31 cellular contexts compared by ENCODE assay signal in the genomic region with DNA sequence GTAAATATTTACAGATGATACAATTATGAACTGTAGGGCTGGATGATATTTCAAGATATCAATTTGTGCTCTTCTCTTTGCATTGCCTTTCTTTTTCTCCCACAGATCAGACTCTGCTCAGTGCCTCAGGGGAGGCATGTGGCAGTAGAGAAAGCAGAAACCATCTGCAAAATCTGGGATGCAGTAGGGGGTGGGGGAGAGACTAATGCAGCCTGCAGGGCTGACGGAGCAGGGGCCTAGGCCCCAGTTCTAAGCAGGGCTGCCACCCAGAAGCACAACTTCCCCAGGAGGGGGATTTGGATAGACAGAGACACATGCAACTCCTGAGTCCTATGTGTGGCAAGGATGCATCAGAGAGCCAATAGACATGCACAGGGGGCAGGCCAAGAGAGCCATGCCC.
"Had no signal": no experiment of that assay in that cellular context is flagged by ENCODE, and none has a peak within 500 bp of the region (broad histone marks: within the 10 kb centered on the region; RNA-seq: fewer than 3 reads in every experiment).

No MANE protein-coding gene starts in this region.

- H3K27ac ChIP-seq: adrenal gland, brain microvascular endothelial cell, gastroesophageal sphincter, pancreas, prostate gland, sigmoid colon, thyroid gland, upper lobe of right lung, WERI-Rb-1 had no signal

- H3K9me3 ChIP-seq: adrenal gland, gastroesophageal sphincter, pancreas, prostate gland, sigmoid colon, thyroid gland, upper lobe of right lung had no signal

- H3K4me3 ChIP-seq: adrenal gland, gastroesophageal sphincter, pancreas, prostate gland, sigmoid colon, thyroid gland, upper lobe of right lung had no signal

- ATAC-seq: activated CD4-positive, CD25-positive, alpha-beta regulatory T cell treated with anti-CD3 and anti-CD28 coated beads, Interleukin-2, amount 50 U/mL, for 24 hours; gastroesophageal sphincter; left colon; pancreas; stimulated activated memory B cell treated with anti-CD40 and anti-IgM and Interleukin-4, amounts not matched to agents 10 μg/mL and 1 μg/mL and 100 μg/mL, for 72 hours; stimulated activated naive CD8-positive, alpha-beta T cell treated with anti-CD3 and anti-CD28 coated beads, Interleukin-15, amount 100 ng/mL, for 72 hours; upper lobe of right lung had no signal

- H3K4me1 ChIP-seq: adrenal gland, upper lobe of right lung had no signal

- DNase-seq: activated CD4-positive, alpha-beta T cell treated with anti-CD3 and anti-CD28 coated beads for 48 hours; activated CD4-positive, alpha-beta T cell treated with anti-CD3 and anti-CD28 coated beads, Interleukin-2, amount 50 U/mL, for 48 hours; activated CD8-positive, alpha-beta memory T cell treated with anti-CD3 and anti-CD28 coated beads for 24 hours; activated effector memory CD4-positive, alpha-beta T cell treated with anti-CD3 and anti-CD28 coated beads, Interleukin-2, amount 50 U/mL, for 16 hours; activated naive CD4-positive, alpha-beta T cell treated with anti-CD3 and anti-CD28 coated beads for 36 hours; activated naive CD8-positive, alpha-beta T cell treated with anti-CD3 and anti-CD28 coated beads for 36 hours; adrenal gland; aorta; brain microvascular endothelial cell; caudate nucleus; hippocampal formation; kidney; left colon; mammary epithelial cell; naive B cell; nucleus accumbens; pancreas; sigmoid colon; small intestine; stimulated activated CD4-positive, alpha-beta T cell treated with anti-CD3 and anti-CD28 coated beads, Interleukin-1b, Interleukin-23, amount 100 ng/mL, for 48 hours; stimulated activated CD4-positive, alpha-beta T cell treated with anti-CD3 and anti-CD28 coated beads, Interleukin-4, amount 100 ng/mL, for 4 hours; stimulated activated CD8-positive, alpha-beta memory T cell treated with anti-CD3 and anti-CD28 coated beads, Interleukin-4, amount 100 ng/mL, for 48 hours; stimulated activated naive CD8-positive, alpha-beta T cell treated with anti-CD3 and anti-CD28 coated beads, Interleukin-15, amount 100 ng/mL, for 72 hours; T-helper 9 cell; thyroid gland; upper lobe of right lung; WERI-Rb-1 had no signal

- H3K27me3 ChIP-seq: adrenal gland, brain microvascular endothelial cell, gastroesophageal sphincter, pancreas, sigmoid colon, thyroid gland, upper lobe of right lung had no signal

- H3K36me3 ChIP-seq: adrenal gland, brain microvascular endothelial cell, gastroesophageal sphincter, pancreas, prostate gland, sigmoid colon, thyroid gland, upper lobe of right lung, WERI-Rb-1 had no signal
